Comparison of ENCODE assay signal across 3 cellular contexts in genomic region chr6:126285871-126286270, GRCh38.
"Had no signal": no experiment of that assay in that cellular context is flagged by ENCODE, and none has a peak within 500 bp of the region (broad histone marks: within the 10 kb centered on the region; RNA-seq: fewer than 3 reads in every experiment).

No MANE protein-coding gene starts in this region.

- DNase-seq: GDM1, GF-D8 had no signal

- ATAC-seq: GM12878 had no signal

- H3K4me3 ChIP-seq: GM12878 had no signal
